1 cellular context compared by ENCODE assay signal in genomic region chr2:162318280-162319222, GRCh38.
A peak's percentile ranks its signal among the peaks of the same experiment; 100 is the strongest.
TF ChIP-seq lines count a peak whose summit lies in the region.

IFIH1 (minus strand) TSS chr2:162318684; CDS start chr2:162318307, 377 bp downstream.

TF ChIP-seq in HepG2, 621 proteins besides CTCF, POLR2A, EP300 and RAD21 (continued from another document and continues in another):
- TF ChIP-seq ATF4 (CRISPR knock-in tag; IDR thresholded peaks at IDR 0.05) (no peak; a peak in 1 of 4 replicates), KIAA2018 (CRISPR knock-in tag; IDR thresholded peaks at IDR 0.05; ENCODE audit: borderline replicate concordance) (no peak), ZNF550 (CRISPR knock-in tag; IDR thresholded peaks at IDR 0.05; ENCODE audit: borderline replicate concordance) (no peak), MAFG (CRISPR knock-in tag; IDR thresholded peaks at IDR 0.05) (no peak), ZNF407 (CRISPR knock-in tag; IDR thresholded peaks at IDR 0.05; ENCODE audit: not compliant biosample characterization) (no peak), ZSCAN20 (CRISPR knock-in tag; IDR thresholded peaks at IDR 0.05; ENCODE audit: borderline replicate concordance) (no peak), HES4 (CRISPR knock-in tag; IDR thresholded peaks at IDR 0.05; ENCODE audit: borderline replicate concordance) (no peak), FOXJ3 (CRISPR knock-in tag; IDR thresholded peaks at IDR 0.05; ENCODE audit: borderline replicate concordance) (no peak), RARG (CRISPR knock-in tag; IDR thresholded peaks at IDR 0.05; ENCODE audit: low read depth) (no peak), STAT5B (CRISPR knock-in tag; IDR thresholded peaks at IDR 0.05) (no peak), TOE1 (CRISPR knock-in tag; IDR thresholded peaks at IDR 0.05) (no peak), PHF20 (CRISPR knock-in tag; IDR thresholded peaks at IDR 0.05) (peak; percentile 48), SIN3A (IDR thresholded peaks at IDR 0.05; ENCODE audit: borderline replicate concordance, low read depth, low read length) (0 out of 2 replicates have a peak, but pooled peaks have one; percentile 12), ZNF414 (CRISPR knock-in tag; IDR thresholded peaks at IDR 0.05) (no peak), SAP130 (CRISPR knock-in tag; IDR thresholded peaks at IDR 0.05; ENCODE audit: low read depth) (peak; percentile 71), ZNF598 (CRISPR knock-in tag; IDR thresholded peaks at IDR 0.05; ENCODE audit: borderline replicate concordance) (0 out of 2 replicates have a peak, but pooled peaks have one; percentile 18), ZNF121 (CRISPR knock-in tag; IDR thresholded peaks at IDR 0.05) (no peak), ZNF431 (CRISPR knock-in tag; IDR thresholded peaks at IDR 0.05; ENCODE audit: borderline replicate concordance, low read depth) (0 out of 2 replicates have a peak, but pooled peaks have one; percentile 42), SP4 (CRISPR knock-in tag; IDR thresholded peaks at IDR 0.05) (peak; percentile 51; the same call in 1 of the 2 replicates), SIN3B (IDR thresholded peaks at IDR 0.05; ENCODE audit: low read length) (peak; percentile 56; the same call in 1 of the 2 replicates), NBN (conservative IDR thresholded peaks at IDR 0.05) (no peak)
- TF ChIP-seq, protein P1, sequence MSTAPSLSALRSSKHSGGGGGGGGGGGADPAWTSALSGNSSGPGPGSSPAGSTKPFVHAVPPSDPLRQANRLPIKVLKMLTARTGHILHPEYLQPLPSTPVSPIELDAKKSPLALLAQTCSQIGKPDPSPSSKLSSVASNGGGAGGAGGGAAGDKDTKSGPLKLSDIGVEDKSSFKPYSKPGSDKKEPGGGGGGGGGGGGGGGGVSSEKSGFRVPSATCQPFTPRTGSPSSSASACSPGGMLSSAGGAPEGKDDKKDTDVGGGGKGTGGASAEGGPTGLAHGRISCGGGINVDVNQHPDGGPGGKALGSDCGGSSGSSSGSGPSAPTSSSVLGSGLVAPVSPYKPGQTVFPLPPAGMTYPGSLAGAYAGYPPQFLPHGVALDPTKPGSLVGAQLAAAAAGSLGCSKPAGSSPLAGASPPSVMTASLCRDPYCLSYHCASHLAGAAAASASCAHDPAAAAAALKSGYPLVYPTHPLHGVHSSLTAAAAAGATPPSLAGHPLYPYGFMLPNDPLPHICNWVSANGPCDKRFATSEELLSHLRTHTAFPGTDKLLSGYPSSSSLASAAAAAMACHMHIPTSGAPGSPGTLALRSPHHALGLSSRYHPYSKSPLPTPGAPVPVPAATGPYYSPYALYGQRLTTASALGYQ (CRISPR knock-in tag; IDR thresholded peaks at IDR 0.05) = no peak
- TF ChIP-seq, protein P2, sequence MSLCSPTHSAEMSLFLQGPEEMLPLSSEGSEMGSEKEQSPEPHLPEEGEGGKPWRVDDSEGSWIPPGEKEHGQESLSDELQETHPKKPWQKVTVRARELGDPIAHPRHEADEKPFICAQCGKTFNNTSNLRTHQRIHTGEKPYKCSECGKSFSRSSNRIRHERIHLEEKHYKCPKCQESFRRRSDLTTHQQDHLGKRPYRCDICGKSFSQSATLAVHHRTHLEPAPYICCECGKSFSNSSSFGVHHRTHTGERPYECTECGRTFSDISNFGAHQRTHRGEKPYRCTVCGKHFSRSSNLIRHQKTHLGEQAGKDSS (CRISPR knock-in tag; IDR thresholded peaks at IDR 0.05; ENCODE audit: borderline replicate concordance, low read depth) = no peak; the same call in 1 of the 2 replicates
- TF ChIP-seq, protein P3, sequence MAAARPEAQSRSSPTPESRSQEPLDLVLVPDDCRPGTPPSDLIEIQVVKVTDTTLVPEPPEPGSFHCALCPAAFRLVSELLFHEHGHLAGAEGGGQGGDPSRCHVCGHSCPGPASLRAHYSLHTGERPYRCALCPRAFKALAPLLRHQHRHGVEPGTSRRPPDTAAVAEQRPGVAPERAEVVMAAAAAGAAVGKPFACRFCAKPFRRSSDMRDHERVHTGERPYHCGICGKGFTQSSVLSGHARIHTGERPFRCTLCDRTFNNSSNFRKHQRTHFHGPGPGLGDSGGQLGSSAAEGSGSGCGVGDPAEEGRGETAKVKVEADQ (CRISPR knock-in tag; IDR thresholded peaks at IDR 0.05; ENCODE audit: borderline replicate concordance) = peak; percentile 41; the same call in 1 of the 2 replicates
- TF ChIP-seq, protein P4, sequence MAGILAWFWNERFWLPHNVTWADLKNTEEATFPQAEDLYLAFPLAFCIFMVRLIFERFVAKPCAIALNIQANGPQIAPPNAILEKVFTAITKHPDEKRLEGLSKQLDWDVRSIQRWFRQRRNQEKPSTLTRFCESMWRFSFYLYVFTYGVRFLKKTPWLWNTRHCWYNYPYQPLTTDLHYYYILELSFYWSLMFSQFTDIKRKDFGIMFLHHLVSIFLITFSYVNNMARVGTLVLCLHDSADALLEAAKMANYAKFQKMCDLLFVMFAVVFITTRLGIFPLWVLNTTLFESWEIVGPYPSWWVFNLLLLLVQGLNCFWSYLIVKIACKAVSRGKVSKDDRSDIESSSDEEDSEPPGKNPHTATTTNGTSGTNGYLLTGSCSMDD (CRISPR knock-in tag; IDR thresholded peaks at IDR 0.05) = no peak
- TF ChIP-seq, protein P5, sequence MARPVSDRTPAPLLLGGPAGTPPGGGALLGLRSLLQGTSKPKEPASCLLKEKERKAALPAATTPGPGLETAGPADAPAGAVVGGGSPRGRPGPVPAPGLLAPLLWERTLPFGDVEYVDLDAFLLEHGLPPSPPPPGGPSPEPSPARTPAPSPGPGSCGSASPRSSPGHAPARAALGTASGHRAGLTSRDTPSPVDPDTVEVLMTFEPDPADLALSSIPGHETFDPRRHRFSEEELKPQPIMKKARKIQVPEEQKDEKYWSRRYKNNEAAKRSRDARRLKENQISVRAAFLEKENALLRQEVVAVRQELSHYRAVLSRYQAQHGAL (CRISPR knock-in tag; IDR thresholded peaks at IDR 0.05; ENCODE audit: not compliant biosample characterization) = no peak
- TF ChIP-seq, protein P6, sequence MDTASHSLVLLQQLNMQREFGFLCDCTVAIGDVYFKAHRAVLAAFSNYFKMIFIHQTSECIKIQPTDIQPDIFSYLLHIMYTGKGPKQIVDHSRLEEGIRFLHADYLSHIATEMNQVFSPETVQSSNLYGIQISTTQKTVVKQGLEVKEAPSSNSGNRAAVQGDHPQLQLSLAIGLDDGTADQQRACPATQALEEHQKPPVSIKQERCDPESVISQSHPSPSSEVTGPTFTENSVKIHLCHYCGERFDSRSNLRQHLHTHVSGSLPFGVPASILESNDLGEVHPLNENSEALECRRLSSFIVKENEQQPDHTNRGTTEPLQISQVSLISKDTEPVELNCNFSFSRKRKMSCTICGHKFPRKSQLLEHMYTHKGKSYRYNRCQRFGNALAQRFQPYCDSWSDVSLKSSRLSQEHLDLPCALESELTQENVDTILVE (CRISPR knock-in tag; IDR thresholded peaks at IDR 0.05) = no peak
